33 cellular contexts compared by ENCODE assay signal in the genomic region with DNA sequence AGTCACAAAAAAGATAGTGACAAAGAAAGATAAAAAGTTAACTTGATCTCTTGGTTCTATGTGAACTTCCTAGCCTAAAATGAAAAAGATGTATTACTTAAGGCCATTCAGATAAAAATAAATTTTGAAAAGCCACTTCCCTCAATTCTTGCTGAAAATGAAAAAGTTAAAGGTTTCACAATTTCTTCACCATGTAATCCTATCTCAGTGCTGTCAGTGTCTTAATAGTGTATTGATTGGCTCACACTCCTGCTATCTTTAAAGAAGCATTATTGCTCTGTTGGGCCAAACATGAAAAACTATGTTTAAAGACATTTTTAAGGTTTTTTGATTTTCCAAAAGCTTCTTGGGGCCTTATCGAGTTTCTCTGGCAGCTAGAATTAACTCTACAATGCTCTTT. TPM values are rescaled to one million over a fixed set of nuclear protein-coding genes. Genes with fewer than 3 reads are reported as not detected.
"Had no signal": no experiment of that assay in that cellular context is flagged by ENCODE, and none has a peak within 500 bp of the region (broad histone marks: within the 10 kb centered on the region; RNA-seq: fewer than 3 reads in every experiment).

No MANE protein-coding gene starts in this region.

- H3K9me3 ChIP-seq: adrenal gland, gastrocnemius medialis had no signal

- DNase-seq: activated CD4-positive, alpha-beta memory T cell treated with anti-CD3 and anti-CD28 coated beads for 36 hours; activated CD4-positive, alpha-beta T cell treated with anti-CD3 and anti-CD28 coated beads for 36 hours; activated CD4-positive, alpha-beta T cell treated with anti-CD3 and anti-CD28 coated beads, Interleukin-2, amount 10 ng/mL, durations not matched to agents 24 days and 14 days; activated CD4-positive, CD25-positive, alpha-beta regulatory T cell; activated CD4-positive, CD25-positive, alpha-beta regulatory T cell treated with anti-CD3 and anti-CD28 coated beads, Interleukin-2, amount 50 U/mL, for 72 hours; activated CD8-positive, alpha-beta memory T cell treated with anti-CD3 and anti-CD28 coated beads, Interleukin-2, amount 10 ng/mL, durations not matched to agents 7 days and 5 days; activated CD8-positive, alpha-beta memory T cell treated with anti-CD3 and anti-CD28 coated beads, Interleukin-2, amount 50 U/mL, for 4 hours; activated CD8-positive, alpha-beta T cell treated with anti-CD3 and anti-CD28 coated beads, Interleukin-2, amount 10 ng/mL, durations not matched to agents 7 days and 5 days; activated effector memory CD4-positive, alpha-beta T cell treated with anti-CD3 and anti-CD28 coated beads, Interleukin-2, amount 50 U/mL, for 16 hours; activated naive CD4-positive, alpha-beta T cell treated with anti-CD3 and anti-CD28 coated beads for 36 hours; activated naive CD8-positive, alpha-beta T cell treated with anti-CD3 and anti-CD28 coated beads for 36 hours; activated naive CD8-positive, alpha-beta T cell treated with anti-CD3 and anti-CD28 coated beads, Interleukin-2, amount 50 U/mL, for 24 hours; activated T-cell treated with anti-CD3 and anti-CD28 coated beads, Interleukin-2, amount 50 U/mL, for 1 hour; activated T-cell treated with anti-CD3 and anti-CD28 coated beads, Interleukin-2, amount 50 U/mL, for 48 hours; adrenal gland; amygdala; aorta; body of pancreas; dorsolateral prefrontal cortex; effector memory CD4-positive, alpha-beta T cell; erythroblast; foreskin keratinocyte; gastrocnemius medialis; glutamatergic neuron; T-helper 1 cell; T-helper 17 cell; T1000 had no signal

- H3K4me1 ChIP-seq: adrenal gland, body of pancreas, esophagus muscularis mucosa, foreskin keratinocyte, gastrocnemius medialis had no signal

- H3K4me3 ChIP-seq: adrenal gland, body of pancreas, cardiac muscle cell, coronary artery, dorsolateral prefrontal cortex, esophagus muscularis mucosa, gastrocnemius medialis had no signal

- H3K27ac ChIP-seq: adrenal gland, body of pancreas, cardiac muscle cell, coronary artery, dorsolateral prefrontal cortex, esophagus muscularis mucosa, foreskin keratinocyte, gastrocnemius medialis had no signal

- H3K36me3 ChIP-seq: adrenal gland, cardiac muscle cell, esophagus muscularis mucosa, gastrocnemius medialis had no signal

- H3K27me3 ChIP-seq: adrenal gland, body of pancreas, cardiac muscle cell, gastrocnemius medialis had no signal

- ATAC-seq: activated CD4-positive, alpha-beta T cell treated with anti-CD3 and anti-CD28 coated beads for 36 hours; activated CD8-positive, alpha-beta memory T cell treated with anti-CD3 and anti-CD28 coated beads, Interleukin-2, amount 10 ng/mL, durations not matched to agents 7 days and 5 days; activated CD8-positive, alpha-beta T cell treated with anti-CD3 and anti-CD28 coated beads, Interleukin-2, amount 10 ng/mL, durations not matched to agents 7 days and 5 days; activated naive CD8-positive, alpha-beta T cell treated with anti-CD3 and anti-CD28 coated beads, Interleukin-2, amount 50 U/mL, for 24 hours; body of pancreas; foreskin keratinocyte; gastrocnemius medialis; T-helper 17 cell had no signal

RNA-seq across cellular contexts. Expression of gene EGFLAM, which starts 18.1 kb away (rescaled TPM):
- total RNA-seq: activated CD4-positive, alpha-beta memory T cell treated with anti-CD3 and anti-CD28 coated beads for 36 hours; activated CD4-positive, alpha-beta T cell treated with anti-CD3 and anti-CD28 coated beads for 36 hours; activated CD4-positive, alpha-beta T cell treated with anti-CD3 and anti-CD28 coated beads, Interleukin-2, amount 10 ng/mL, durations not matched to agents 24 days and 14 days; activated CD8-positive, alpha-beta memory T cell treated with anti-CD3 and anti-CD28 coated beads for 36 hours; activated CD8-positive, alpha-beta memory T cell treated with anti-CD3 and anti-CD28 coated beads, Interleukin-2, amount 10 ng/mL, durations not matched to agents 7 days and 5 days; activated CD8-positive, alpha-beta T cell treated with anti-CD3 and anti-CD28 coated beads, Interleukin-2, amount 10 ng/mL, durations not matched to agents 7 days and 5 days; activated naive CD4-positive, alpha-beta T cell treated with anti-CD3 and anti-CD28 coated beads for 36 hours; activated naive CD8-positive, alpha-beta T cell treated with anti-CD3 and anti-CD28 coated beads for 36 hours; activated T-helper 1 cell treated with anti-CD3 and anti-CD28 coated beads, Interleukin-12 subunit alpha, Interleukin-12 subunit beta, Interleukin-2, Interleukin-4 antibody, amounts not matched to agents 30 ng/mL and 10 ng/mL and 1 ng/mL, durations not matched to agents 14 hours and 24 hours and 36 hours; activated T-helper 2 cell treated with anti-CD3 and anti-CD28 coated beads, Interferon-gamma antibody, Interleukin-2, Interleukin-4, amounts not matched to agents 10 μg/mL and 5 μg/mL and 100 μg/mL, durations not matched to agents 14 hours and 24 hours and 36 hours; T-helper 17 cell had no signal
